Comparison of ENCODE assay signal across 7 cellular contexts in genomic region chr12:76652402-76652801, GRCh38.
"Had no signal": no experiment of that assay in that cellular context is flagged by ENCODE, and none has a peak within 500 bp of the region (broad histone marks: within the 10 kb centered on the region; RNA-seq: fewer than 3 reads in every experiment).

No MANE protein-coding gene starts in this region.

- H3K4me1 Mint-ChIP-seq: GM23338, IgD-negative memory B cell had no signal

- H3K27ac Mint-ChIP-seq: GM23338, HFFc6, IgD-negative memory B cell had no signal

- H3K4me3 ChIP-seq: GM23338, HAP-1 had no signal

- DNase-seq: H7, HFFc6 had no signal

- H3K9me3 ChIP-seq: HAP-1 had no signal

- H3K4me3 Mint-ChIP-seq: GM23338, HFFc6, IgD-negative memory B cell had no signal

- H3K9me3 Mint-ChIP-seq: GM23338, HFFc6 had no signal

- H3K36me3 Mint-ChIP-seq: IgD-negative memory B cell had no signal

- H3K4me1 ChIP-seq: HAP-1 had no signal

- ATAC-seq: GM23338, HCT116, HepG2 had no signal

- H3K36me3 ChIP-seq: HAP-1 had no signal
